ENCODE assay signal across 4 cellular contexts in the genomic region with DNA sequence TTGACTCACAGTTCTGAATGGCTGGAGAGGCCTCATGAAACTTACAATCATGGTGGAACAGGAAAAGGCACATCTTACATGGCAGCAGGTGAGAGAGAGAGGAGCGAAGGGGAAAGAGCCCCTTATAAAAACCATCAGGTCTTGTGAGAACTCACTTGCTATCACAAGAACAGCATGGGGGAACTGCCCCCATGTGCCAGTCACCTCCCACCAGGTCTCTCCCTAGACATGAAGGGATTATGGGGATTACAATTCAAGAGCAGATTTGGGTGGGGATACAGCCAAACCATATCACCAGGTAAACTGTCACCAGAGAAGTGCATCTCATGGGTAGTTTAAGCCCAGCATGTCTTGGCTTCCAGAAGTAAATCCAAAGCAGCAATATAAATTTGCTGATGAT.
"Had no signal": no experiment of that assay in that cellular context is flagged by ENCODE, and none has a peak within 500 bp of the region (broad histone marks: within the 10 kb centered on the region; RNA-seq: fewer than 3 reads in every experiment).

No MANE protein-coding gene starts in this region.

- DNase-seq: H9, HCEC 1CT, IMR-90, KBM-7 had no signal

- H3K4me3 Mint-ChIP-seq: H9 had no signal

- H3K9me3 Mint-ChIP-seq: H9 had no signal

- H3K27ac Mint-ChIP-seq: H9 had no signal
